ENCODE assay signal across 8 cellular contexts in genomic region chr1:17059391-17060128, GRCh38. TPM values are rescaled to one million over a fixed set of nuclear protein-coding genes. Genes with fewer than 3 reads are reported as not detected.
DNase-seq lines count a peak whose midpoint lies in the region; ATAC-seq and TF ChIP-seq lines count a peak whose summit lies in the region.

No MANE protein-coding gene starts in this region.

- H3K27ac ChIP-seq in RWPE2 (ENCODE audit: poor library complexity, severe bottlenecking) (no peak overlapping the region), spleen (peak overlapping the region in 5 of 8 donors; percentile 63 to 87 (median 77))

- H3K27me3 ChIP-seq in RWPE2 (ENCODE audit: insufficient read depth, poor library complexity, severe bottlenecking) (no peaks in the 10 kb centered on the region), spleen (replicated peaks in 1 of 7) (peaks cover 0 to 7% (median 0%) of the 10 kb centered on the region in 7 donors)

- H3K4me3 ChIP-seq in AG04449 (ENCODE audit: low read depth, low read length) (no peak overlapping the region), LNCaP clone FGC (ENCODE audit: low read depth, low read length) (no peak overlapping the region), RWPE2 (ENCODE audit: severe bottlenecking) (no peak overlapping the region), spleen (peak overlapping the region in 1 of 8 donors; percentile 27)

- ATAC-seq in RWPE2 (ENCODE audit: low read depth) = peak; percentile 91
- no peak for ATAC-seq in GM18519 (IDR thresholded peaks at IDR 0.05; ENCODE audit: low FRiP score, unreplicated experiment)

- H3K4me1 ChIP-seq in RWPE2 (ENCODE audit: insufficient read depth, poor library complexity, severe bottlenecking) (peaks cover 6% of the 10 kb centered on the region), spleen (peaks cover 0 to 56% (median 26%) of the 10 kb centered on the region in 6 donors)

- WGBS in spleen, 5 donors = 32 to 49% (median 34%) methylated on average over 11 of the region's 11 CpGs

- DNase-seq in AG04449 (ENCODE audit: low read depth, low spot score) = no peak
- peak; percentile 71 for DNase-seq in GM10248 (ENCODE audit: extremely low spot score)
- DNase-seq in LNCaP clone FGC (ENCODE audit: low read depth) = peak; percentile 23
- no peak for DNase-seq in RWPE2 (ENCODE audit: low spot score)
- DNase-seq in iPS-NIHi7 (ENCODE audit: extremely low spot score) = peak; percentile 88
- peak; percentile 89 for DNase-seq in spleen

- H3K36me3 ChIP-seq in RWPE2 (ENCODE audit: low read depth) (no peaks in the 10 kb centered on the region; the same call in 1 of the 2 replicates), spleen (no peaks in the 10 kb centered on the region)

- POLR2A ChIA-PET in AG04449 (lab: Yijun Ruan, JAX) (no interaction called here), GM10248 (lab: Yijun Ruan, JAX) (no interaction called here)

- peaks cover 2% of the 10 kb centered on the region for H3K9me3 ChIP-seq in RWPE2 (ENCODE audit: severe bottlenecking)
- H3K9me3 ChIP-seq in spleen = peaks cover 0 to 2% (median 0%) of the 10 kb centered on the region in 8 donors

- H3K27me3 Mint-ChIP-seq in brain = peaks cover 17% of the 10 kb centered on the region

- TF ChIP-seq CTCF in AG04449 (IDR thresholded peaks at IDR 0.05; ENCODE audit: insufficient read depth, low read length, missing control alignments) (peak; percentile 93), GM10248 (IDR thresholded peaks at IDR 0.05; ENCODE audit: control extremely low read depth, extremely low read depth, low read depth, missing control alignments) (peak; percentile 76), LNCaP clone FGC (IDR thresholded peaks at IDR 0.05; ENCODE audit: control insufficient read depth, extremely low read depth, insufficient read depth) (peak; percentile 71), RWPE2 (IDR thresholded peaks at IDR 0.05; ENCODE audit: poor library complexity, severe bottlenecking) (peak; percentile 78), brain (conservative IDR thresholded peaks at IDR 0.05) (peak; percentile 87), spleen (IDR thresholded peaks at IDR 0.05 in 8 of 11, conservative IDR thresholded peaks at IDR 0.05 in 3 of 11) (peak; percentile 48 to 84 (median 59))

- no peak for TF ChIP-seq POLR2A in spleen (IDR thresholded peaks at IDR 0.05)

- peaks cover 62% of the 10 kb centered on the region for H3K4me1 Mint-ChIP-seq in brain

- peak overlapping the region in 3 of 5 experiments; percentile 44 to 57 (median 47) for H3K4me3 Mint-ChIP-seq in brain

- no peaks in the 10 kb centered on the region for H3K36me3 Mint-ChIP-seq in brain

- intact Hi-C loops in spleen (cut with DNase I; ENCODE audit: low total_unique reads) = no loop called here

- H3K9me3 Mint-ChIP-seq in brain = peaks cover 4 to 6% (median 5%) of the 10 kb centered on the region in 5 experiments

- H3K27ac Mint-ChIP-seq in brain = peak overlapping the region in 4 of 5 experiments; percentile 62 to 95 (median 90)

- CTCF ChIA-PET in AG04449 (lab: Yijun Ruan, JAX) (interaction anchor here (0.7 to 5.3 kb wide), 18 partner anchors 11 to 347 kb away, joined by 3 to 79 read pairs (median 5); partner anchors contain the start of gene PADI2), GM10248 (lab: Yijun Ruan, JAX) (interaction anchor here (0.8 to 2.9 kb wide), 7 partner anchors 16 to 212 kb away, joined by 3 to 18 read pairs (median 4); partner anchors contain the start of gene PADI3)

RNA-seq across cellular contexts. Expression of gene SDHB, which starts 5.7 kb away (rescaled TPM):
- polyA plus RNA-seq in brain (ENCODE audit: insufficient read depth, low read depth, low replicate concordance) = 131 TPM
- total RNA-seq in spleen = 100 to 1,000 TPM in 3 of 7 donors, 10 to 100 TPM in 4; 82.9 to 132 (median 84.0) TPM
- polyA plus RNA-seq in spleen = 10 to 100 TPM; 49.1 to 85.0 (median 75.4) TPM

RNA-seq across cellular contexts. Expression of gene ATP13A2, which starts 47.8 kb away (rescaled TPM):
- polyA plus RNA-seq in brain (ENCODE audit: insufficient read depth, low read depth, low replicate concordance) = 132 TPM
- 10 to 100 TPM; 45.4 to 83.9 (median 69.5) TPM for total RNA-seq in spleen
- polyA plus RNA-seq in spleen = 10 to 100 TPM; 13.7 to 27.1 (median 18.9) TPM

RNA-seq across cellular contexts. Expression of gene PADI2, which starts 59.7 kb away (rescaled TPM):
- polyA plus RNA-seq in brain (ENCODE audit: insufficient read depth, low read depth, low replicate concordance) (110 TPM), spleen (1 to 10 TPM in 2 of 3 donors, under 1 TPM in 1; 0.50 to 3.5 (median 3.3) TPM)
- total RNA-seq in spleen = 10 to 100 TPM in 5 of 7 donors, 1 to 10 TPM in 2; 8.7 to 63.6 (median 30.7) TPM

Comparison
In these comparisons a context has a peak if more than half of its experiments do, and no peak if none do; other contexts are left out.
1. DNase-seq: peak in GM10248 (single experiment), LNCaP clone FGC (single experiment), iPS-NIHi7 (single experiment) and spleen (single experiment); none in AG04449 (single experiment) and RWPE2 (single experiment).
2. RNA of gene PADI2, which starts 59.7 kb away (polyA plus RNA-seq): 110 TPM in brain (single experiment); 0.50 to 3.5 TPM in spleen; every median in the first group is over 10 times any median in the second.
3. Peak in every context shown above with its lines, with median percentiles within 50 percentile points of each other: CTCF ChIP-seq.